In genomic region chr2:9837451-9837850, GRCh38 we compare ENCODE assay signal across 16 cellular contexts.
"Had no signal": no experiment of that assay in that cellular context is flagged by ENCODE, and none has a peak within 500 bp of the region (broad histone marks: within the 10 kb centered on the region; RNA-seq: fewer than 3 reads in every experiment).

No MANE protein-coding gene starts in this region.

- H3K36me3 Mint-ChIP-seq: activated naive CD8-positive, alpha-beta T cell treated with anti-CD3 and anti-CD28 coated beads, Interleukin-2, amount 10 ng/mL, durations not matched to agents 7 days and 5 days; brain; naive thymus-derived CD4-positive, alpha-beta T cell had no signal

- H3K27me3 Mint-ChIP-seq: activated T-helper 17 cell treated with anti-CD3 and anti-CD28 coated beads, Interleukin-2, amount 50 U/mL, for 72 hours had no signal

- H3K4me3 Mint-ChIP-seq: activated CD4-positive, alpha-beta T cell treated with anti-CD3 and anti-CD28 coated beads, Interleukin-2, amount 10 ng/mL, durations not matched to agents 24 days and 14 days; activated CD8-positive, alpha-beta T cell treated with anti-CD3 and anti-CD28 coated beads for 36 hours; activated naive CD8-positive, alpha-beta T cell treated with anti-CD3 and anti-CD28 coated beads, Interleukin-2, amount 10 ng/mL, durations not matched to agents 7 days and 5 days; activated T-helper 17 cell treated with anti-CD3 and anti-CD28 coated beads, Interleukin-2, amount 50 U/mL, for 72 hours; brain; naive thymus-derived CD4-positive, alpha-beta T cell; stimulated activated naive CD8-positive, alpha-beta T cell treated with anti-CD3 and anti-CD28 coated beads, Interleukin-15, Interleukin-2, amounts not matched to agents 100 ng/mL and 50 ng/mL, for 24 hours had no signal

- H3K27ac ChIP-seq: coronary artery, esophagus squamous epithelium, left lung had no signal

- H3K4me1 Mint-ChIP-seq: activated T-helper 17 cell treated with anti-CD3 and anti-CD28 coated beads, Interleukin-2, amount 50 U/mL, for 72 hours had no signal

- H3K4me3 ChIP-seq: coronary artery, esophagus squamous epithelium, left lung had no signal

- DNase-seq: activated CD4-positive, alpha-beta T cell treated with anti-CD3 and anti-CD28 coated beads, Interleukin-2, amount 10 ng/mL, durations not matched to agents 24 days and 14 days; activated CD8-positive, alpha-beta T cell treated with anti-CD3 and anti-CD28 coated beads for 36 hours; activated naive CD4-positive, alpha-beta T cell treated with Interleukin-2 at 50 U/mL for 16 hours; activated naive CD8-positive, alpha-beta T cell treated with anti-CD3 and anti-CD28 coated beads, Interleukin-2, amount 10 ng/mL, durations not matched to agents 7 days and 5 days; activated T-cell treated with anti-CD3 and anti-CD28 coated beads, Interleukin-2, amount 50 U/mL, for 1 hour; anterior cingulate cortex; esophagus squamous epithelium; head of caudate nucleus; left lung; mammary epithelial cell; naive thymus-derived CD4-positive, alpha-beta T cell; stimulated activated CD4-positive, alpha-beta T cell treated with anti-CD3 and anti-CD28 coated beads, Interleukin-2, amount 100 ng/mL, for 48 hours had no signal

- H3K36me3 ChIP-seq: esophagus squamous epithelium, left lung had no signal

- H3K4me1 ChIP-seq: left lung had no signal

- H3K27me3 ChIP-seq: esophagus squamous epithelium, left lung had no signal

- H3K27ac Mint-ChIP-seq: activated CD4-positive, alpha-beta T cell treated with anti-CD3 and anti-CD28 coated beads, Interleukin-2, amount 10 ng/mL, durations not matched to agents 24 days and 14 days; activated CD8-positive, alpha-beta T cell treated with anti-CD3 and anti-CD28 coated beads for 36 hours; activated naive CD8-positive, alpha-beta T cell treated with anti-CD3 and anti-CD28 coated beads, Interleukin-2, amount 10 ng/mL, durations not matched to agents 7 days and 5 days; activated T-helper 17 cell treated with anti-CD3 and anti-CD28 coated beads, Interleukin-2, amount 50 U/mL, for 72 hours; brain; naive thymus-derived CD4-positive, alpha-beta T cell; stimulated activated naive CD8-positive, alpha-beta T cell treated with anti-CD3 and anti-CD28 coated beads, Interleukin-15, Interleukin-2, amounts not matched to agents 100 ng/mL and 50 ng/mL, for 24 hours had no signal

- H3K9me3 ChIP-seq: esophagus squamous epithelium, left lung had no signal

- ATAC-seq: activated CD8-positive, alpha-beta T cell treated with anti-CD3 and anti-CD28 coated beads for 36 hours; activated T-helper 17 cell treated with anti-CD3 and anti-CD28 coated beads, Interleukin-2, amount 50 U/mL, for 72 hours; left lung; naive thymus-derived CD4-positive, alpha-beta T cell had no signal

- H3K9me3 Mint-ChIP-seq: activated CD4-positive, alpha-beta T cell treated with anti-CD3 and anti-CD28 coated beads, Interleukin-2, amount 10 ng/mL, durations not matched to agents 24 days and 14 days; activated CD8-positive, alpha-beta T cell treated with anti-CD3 and anti-CD28 coated beads for 36 hours; activated naive CD8-positive, alpha-beta T cell treated with anti-CD3 and anti-CD28 coated beads, Interleukin-2, amount 10 ng/mL, durations not matched to agents 7 days and 5 days; activated T-helper 17 cell treated with anti-CD3 and anti-CD28 coated beads, Interleukin-2, amount 50 U/mL, for 72 hours; brain; stimulated activated naive CD8-positive, alpha-beta T cell treated with anti-CD3 and anti-CD28 coated beads, Interleukin-15, Interleukin-2, amounts not matched to agents 100 ng/mL and 50 ng/mL, for 24 hours had no signal
